8 cellular contexts compared by ENCODE assay signal in genomic region chr6:129709451-129709908, GRCh38. TPM values are rescaled to one million over a fixed set of nuclear protein-coding genes. Genes with fewer than 3 reads are reported as not detected.
DNase-seq lines count a peak whose midpoint lies in the region; ATAC-seq and TF ChIP-seq lines count a peak whose summit lies in the region.

No MANE protein-coding gene starts in this region.

- H3K4me3 Mint-ChIP-seq in stimulated activated naive CD8-positive, alpha-beta T cell treated with anti-CD3 and anti-CD28 coated beads, Interleukin-15, Interleukin-2, amounts not matched to agents 100 ng/mL and 50 ng/mL, for 24 hours, result peak overlapping the region; percentile 93

- H3K27me3 ChIP-seq in body of pancreas (no peaks in the 10 kb centered on the region), kidney epithelial cell (ENCODE audit: control insufficient read depth, insufficient read depth, low read length) (no peaks in the 10 kb centered on the region)

- peaks cover 5% of the 10 kb centered on the region for H3K27me3 Mint-ChIP-seq in stimulated activated naive CD8-positive, alpha-beta T cell treated with anti-CD3 and anti-CD28 coated beads, Interleukin-15, Interleukin-2, amounts not matched to agents 100 ng/mL and 50 ng/mL, for 24 hours

- 2 to 4% methylated on average over 4 of the region's 4 CpGs for whole genome bisulfite sequencing in body of pancreas, 2 donors

- no peaks in the 10 kb centered on the region for H3K9me3 ChIP-seq in body of pancreas

- H3K4me3 ChIP-seq in body of pancreas (peak overlapping the region; percentile 39 to 46), kidney epithelial cell (ENCODE audit: low read depth, low read length) (peak overlapping the region; percentile 80)

- H3K9me3 Mint-ChIP-seq in stimulated activated naive CD8-positive, alpha-beta T cell treated with anti-CD3 and anti-CD28 coated beads, Interleukin-15, Interleukin-2, amounts not matched to agents 100 ng/mL and 50 ng/mL, for 24 hours, result no peaks in the 10 kb centered on the region

- H3K4me1 ChIP-seq in body of pancreas, result peaks cover 39% of the 10 kb centered on the region

- no peaks in the 10 kb centered on the region for H3K36me3 Mint-ChIP-seq in stimulated activated naive CD8-positive, alpha-beta T cell treated with anti-CD3 and anti-CD28 coated beads, Interleukin-15, Interleukin-2, amounts not matched to agents 100 ng/mL and 50 ng/mL, for 24 hours (ENCODE audit: low read depth)

- no peaks in the 10 kb centered on the region for H3K36me3 ChIP-seq in body of pancreas (replicated peaks in 1 of 2; ENCODE audit: insufficient read depth in 1 of 2, low read depth in 2 of 2)
- H3K36me3 ChIP-seq in kidney epithelial cell (ENCODE audit: control insufficient read depth, insufficient read depth, low read length), result no peaks in the 10 kb centered on the region

- peak overlapping the region; percentile 90 for H3K27ac Mint-ChIP-seq in stimulated activated naive CD8-positive, alpha-beta T cell treated with anti-CD3 and anti-CD28 coated beads, Interleukin-15, Interleukin-2, amounts not matched to agents 100 ng/mL and 50 ng/mL, for 24 hours

- no peak for TF ChIP-seq POLR2A in body of pancreas (IDR thresholded peaks at IDR 0.05)

- intact Hi-C loops in body of pancreas (cut with DNase I), result no loop called here

- peak overlapping the region; percentile 60 to 93 (median 90) for H3K27ac ChIP-seq in body of pancreas

- ATAC-seq in GM21619 (IDR thresholded peaks at IDR 0.05; ENCODE audit: unreplicated experiment) (peak; percentile 23), body of pancreas (peak; percentile 23)

- peaks cover 36% of the 10 kb centered on the region for H3K4me1 Mint-ChIP-seq in stimulated activated naive CD8-positive, alpha-beta T cell treated with anti-CD3 and anti-CD28 coated beads, Interleukin-15, Interleukin-2, amounts not matched to agents 100 ng/mL and 50 ng/mL, for 24 hours (ENCODE audit: low read depth)

- TF ChIP-seq CTCF in body of pancreas (IDR thresholded peaks at IDR 0.05), result no peak
- TF ChIP-seq CTCF in kidney epithelial cell (IDR thresholded peaks at IDR 0.05; ENCODE audit: insufficient read depth, low read length, poor library complexity, severe bottlenecking), result no peak

- DNase-seq in GM03348 (ENCODE audit: low spot score), result peak; percentile 53
- DNase-seq in LoVo (ENCODE audit: low spot score), result peak; percentile 13
- DNase-seq in body of pancreas, result peak in 3 of 4 donors; percentile 31 to 49 (median 42)
- DNase-seq in kidney epithelial cell (ENCODE audit: low read depth), result no peak
- DNase-seq in KG1 (lab: John Stamatoyannopoulos, UW), result no peak
- no peak for DNase-seq in NCI-H774 (lab: John Stamatoyannopoulos, UW)

RNA-seq across cellular contexts. Expression of gene ARHGAP18, which starts 0.5 kb away (rescaled TPM):
- total RNA-seq in body of pancreas (10 to 100 TPM; 16.2 to 30.6 TPM), kidney epithelial cell (11.9 and 16.3 TPM in 2 replicates)

Comparison
In these comparisons a context has a peak if more than half of its experiments do, and no peak if none do; other contexts are left out.
1. DNase-seq: peak in GM03348 (single experiment), LoVo (single experiment) and body of pancreas (3 of 4); none in kidney epithelial cell (single experiment), KG1 (single experiment) and NCI-H774 (single experiment).